In genomic region chr10:133324198-133324792, GRCh38 we compare ENCODE assay signal across 8 cellular contexts. TPM values are rescaled to one million over a fixed set of nuclear protein-coding genes. Genes with fewer than 3 reads are reported as not detected.
A peak's percentile ranks its signal among the peaks of the same experiment; 100 is the strongest.
DNase-seq lines count a peak whose midpoint lies in the region; ATAC-seq lines count a peak whose summit lies in the region.

No MANE protein-coding gene starts in this region.

- no peak overlapping the region for H3K4me3 Mint-ChIP-seq in effector memory CD8-positive, alpha-beta T cell
- peak overlapping the region in 1 of 10 donors; percentile 88 for H3K4me3 Mint-ChIP-seq in naive thymus-derived CD8-positive, alpha-beta T cell

- peaks cover 5% of the 10 kb centered on the region for H3K36me3 Mint-ChIP-seq in effector memory CD8-positive, alpha-beta T cell (ENCODE audit: insufficient read depth)
- no peaks in the 10 kb centered on the region for H3K36me3 Mint-ChIP-seq in naive thymus-derived CD8-positive, alpha-beta T cell

- H3K9me3 Mint-ChIP-seq in effector memory CD8-positive, alpha-beta T cell: no peaks in the 10 kb centered on the region
- H3K9me3 Mint-ChIP-seq in naive thymus-derived CD8-positive, alpha-beta T cell: peaks cover 0 to 3% (median 0%) of the 10 kb centered on the region in 9 donors

- H3K27me3 Mint-ChIP-seq in effector memory CD8-positive, alpha-beta T cell: peaks cover 28 to 48% of the 10 kb centered on the region in 2 donors
- H3K27me3 Mint-ChIP-seq in naive thymus-derived CD8-positive, alpha-beta T cell: peaks cover 4 to 51% (median 21%) of the 10 kb centered on the region in 5 donors

- H3K27ac Mint-ChIP-seq in effector memory CD8-positive, alpha-beta T cell: no peak overlapping the region
- H3K27ac Mint-ChIP-seq in naive thymus-derived CD8-positive, alpha-beta T cell: no peak overlapping the region

- ATAC-seq in effector memory CD8-positive, alpha-beta T cell (replicated peaks): peak; percentile 82
- peak; percentile 68 to 91 for ATAC-seq in naive thymus-derived CD8-positive, alpha-beta T cell
- ATAC-seq in GM18502 (IDR thresholded peaks at IDR 0.05; ENCODE audit: poor library complexity, unreplicated experiment): no peak
- ATAC-seq in GM21423 (IDR thresholded peaks at IDR 0.05; ENCODE audit: unreplicated experiment): no peak

- H3K4me1 Mint-ChIP-seq in effector memory CD8-positive, alpha-beta T cell (ENCODE audit: low read depth in 2 of 2): peaks cover 0 to 8% of the 10 kb centered on the region in 2 donors
- H3K4me1 Mint-ChIP-seq in naive thymus-derived CD8-positive, alpha-beta T cell: peaks cover 10 to 18% (median 11%) of the 10 kb centered on the region in 4 donors

- DNase-seq in DMS 273 (lab: John Stamatoyannopoulos, UW; ENCODE audit: unreplicated experiment): peak; percentile 60
- DNase-seq in DMS 273 treated with DMSO at 0.1 percent for 48 hours (lab: John Stamatoyannopoulos, UW): no peak
- peak; percentile 21 to 52 for DNase-seq in NCI-H187 (lab: John Stamatoyannopoulos, UW)
- DNase-seq in activated CD4-positive, alpha-beta T cell treated with anti-CD3 and anti-CD28 coated beads for 1 hour: peak; percentile 33
- DNase-seq in effector memory CD8-positive, alpha-beta T cell: peak in 1 of 3 experiments; percentile 37
- DNase-seq in naive thymus-derived CD8-positive, alpha-beta T cell: peak in 9 of 10 donors; percentile 48 to 81 (median 64)

- POLR2A ChIA-PET in naive thymus-derived CD8-positive, alpha-beta T cell (lab: Charles Lee): interaction anchor here (1.1 kb wide), 1 partner anchor 14 kb away, joined by 3 read pairs; no protein-coding TSS in a partner anchor

RNA-seq across cellular contexts. Expression of gene CALY, which starts 12.4 kb away (rescaled TPM):
- 1 to 10 TPM; 5.9 to 6.9 TPM for total RNA-seq in naive thymus-derived CD8-positive, alpha-beta T cell
- polyA plus RNA-seq in naive thymus-derived CD8-positive, alpha-beta T cell: under 1 TPM; 0.22 to 0.44 (median 0.26) TPM

RNA-seq across cellular contexts. Expression of gene ZNF511, which starts 15.6 kb away (rescaled TPM):
- 10 to 100 TPM; 38.0 to 38.3 TPM for total RNA-seq in naive thymus-derived CD8-positive, alpha-beta T cell
- 10 to 100 TPM; 75.9 to 80.4 (median 79.2) TPM for polyA plus RNA-seq in naive thymus-derived CD8-positive, alpha-beta T cell

RNA-seq across cellular contexts. Expression of gene TUBGCP2, which starts 15.6 kb away (rescaled TPM):
- total RNA-seq in naive thymus-derived CD8-positive, alpha-beta T cell: 10 to 100 TPM; 61.4 to 72.9 TPM
- 10 to 100 TPM; 24.7 to 35.6 (median 32.0) TPM for polyA plus RNA-seq in naive thymus-derived CD8-positive, alpha-beta T cell

RNA-seq across cellular contexts. Expression of gene PRAP1, which starts 22.9 kb away (rescaled TPM):
- not detected for total RNA-seq in naive thymus-derived CD8-positive, alpha-beta T cell
- polyA plus RNA-seq in naive thymus-derived CD8-positive, alpha-beta T cell: under 1 TPM in 1 of 3 donors, not detected in 2; 0.36 TPM

RNA-seq across cellular contexts. Expression of gene FUOM, which starts 33.5 kb away (rescaled TPM):
- 10 to 100 TPM; 17.1 to 23.7 TPM for total RNA-seq in naive thymus-derived CD8-positive, alpha-beta T cell
- 10 to 100 TPM; 17.4 to 21.4 (median 18.2) TPM for polyA plus RNA-seq in naive thymus-derived CD8-positive, alpha-beta T cell

Comparison
In these comparisons a context has a peak if more than half of its experiments do, and no peak if none do; other contexts are left out.
1. ATAC-seq: peak in effector memory CD8-positive, alpha-beta T cell (single experiment) and naive thymus-derived CD8-positive, alpha-beta T cell (2 of 2); none in GM18502 (single experiment) and GM21423 (single experiment).